Comparison of ENCODE assay signal across 8 cellular contexts in genomic region chr5:161545701-161546462, GRCh38. TPM values are rescaled to one million over a fixed set of nuclear protein-coding genes. Genes with fewer than 3 reads are reported as not detected.
DNase-seq lines count a peak whose midpoint lies in the region; TF ChIP-seq lines count a peak whose summit lies in the region.

No MANE protein-coding gene starts in this region.

- H3K27ac Mint-ChIP-seq in activated naive CD8-positive, alpha-beta T cell treated with anti-CD3 and anti-CD28 coated beads for 36 hours, result no peak overlapping the region
- H3K27ac Mint-ChIP-seq in neural progenitor cell, result no peak overlapping the region

- H3K4me3 Mint-ChIP-seq in activated naive CD8-positive, alpha-beta T cell treated with anti-CD3 and anti-CD28 coated beads for 36 hours, result peak overlapping the region; percentile 50
- peak overlapping the region; percentile 93 for H3K4me3 Mint-ChIP-seq in neural progenitor cell

- H3K9me3 ChIP-seq in GM23248 (ENCODE audit: low read depth), result no peaks in the 10 kb centered on the region
- no peaks in the 10 kb centered on the region for H3K9me3 ChIP-seq in neural progenitor cell (ENCODE audit: low read depth)

- H3K9ac ChIP-seq in GM23248, result no peak overlapping the region
- no peak overlapping the region for H3K9ac ChIP-seq in neural progenitor cell

- peak overlapping the region; percentile 96 for H3K4me3 ChIP-seq in GM08714 (ENCODE audit: low read length)
- H3K4me3 ChIP-seq in GM23248, result no peak overlapping the region
- peak overlapping the region; percentile 79 for H3K4me3 ChIP-seq in neural progenitor cell

- H2AFZ ChIP-seq in GM23248, result no peak overlapping the region
- peak overlapping the region; percentile 54 for H2AFZ ChIP-seq in neural progenitor cell (replicated peaks)

- peaks cover 70% of the 10 kb centered on the region for H3K27me3 Mint-ChIP-seq in activated naive CD8-positive, alpha-beta T cell treated with anti-CD3 and anti-CD28 coated beads for 36 hours
- peaks cover 43% of the 10 kb centered on the region for H3K27me3 Mint-ChIP-seq in neural progenitor cell (ENCODE audit: insufficient read depth, low read depth)

- H3K9me3 Mint-ChIP-seq in activated naive CD8-positive, alpha-beta T cell treated with anti-CD3 and anti-CD28 coated beads for 36 hours, result peaks cover 5% of the 10 kb centered on the region
- H3K9me3 Mint-ChIP-seq in neural progenitor cell, result peaks cover 2% of the 10 kb centered on the region

- no peak for TF ChIP-seq CTCF in neural progenitor cell (IDR thresholded peaks at IDR 0.05)

- H3K4me1 Mint-ChIP-seq in activated naive CD8-positive, alpha-beta T cell treated with anti-CD3 and anti-CD28 coated beads for 36 hours, result peaks cover 9% of the 10 kb centered on the region
- peaks cover 21% of the 10 kb centered on the region for H3K4me1 Mint-ChIP-seq in neural progenitor cell

- H3K9me2 ChIP-seq in GM23248 (ENCODE audit: insufficient read depth), result no peaks in the 10 kb centered on the region

- H3F3A ChIP-seq in GM23248 (ENCODE audit: insufficient read depth), result no peaks in the 10 kb centered on the region
- H3F3A ChIP-seq in neural progenitor cell (ENCODE audit: low read depth), result peaks cover 13% of the 10 kb centered on the region

- H3K27ac ChIP-seq in GM23248 (no peak overlapping the region), neural progenitor cell (no peak overlapping the region)

- no peaks in the 10 kb centered on the region for H3K4me1 ChIP-seq in GM23248 (ENCODE audit: insufficient read depth)
- H3K4me1 ChIP-seq in neural progenitor cell, result peaks cover 7% of the 10 kb centered on the region

- no peak for DNase-seq in GM23248
- DNase-seq in activated naive CD8-positive, alpha-beta T cell treated with anti-CD3 and anti-CD28 coated beads for 36 hours, result no peak
- DNase-seq in neural progenitor cell (ENCODE audit: low spot score), result peak; percentile 25
- no peak for DNase-seq in NCI-H2081 treated with DMSO at 0.1 percent for 48 hours (lab: John Stamatoyannopoulos, UW)
- no peak for DNase-seq in NCI-H2227 (lab: John Stamatoyannopoulos, UW; ENCODE audit: unreplicated experiment)
- no peak for DNase-seq in AG08396 (ENCODE audit: low spot score)
- no peak for DNase-seq in NCI-H1092 (lab: John Stamatoyannopoulos, UW)

- no peaks in the 10 kb centered on the region for H3K79me2 ChIP-seq in GM23248 (ENCODE audit: insufficient read depth)
- no peaks in the 10 kb centered on the region for H3K79me2 ChIP-seq in neural progenitor cell (ENCODE audit: low read depth)

- H3K4me2 ChIP-seq in GM23248 (ENCODE audit: unreplicated experiment), result peak overlapping the region; percentile 69
- peak overlapping the region; percentile 100 for H3K4me2 ChIP-seq in neural progenitor cell

- no peaks in the 10 kb centered on the region for H3K36me3 Mint-ChIP-seq in activated naive CD8-positive, alpha-beta T cell treated with anti-CD3 and anti-CD28 coated beads for 36 hours
- H3K36me3 Mint-ChIP-seq in neural progenitor cell, result no peaks in the 10 kb centered on the region

- no peaks in the 10 kb centered on the region for H3K36me3 ChIP-seq in GM23248 (ENCODE audit: low read depth)
- no peaks in the 10 kb centered on the region for H3K36me3 ChIP-seq in neural progenitor cell

- H4K20me1 ChIP-seq in GM23248 (ENCODE audit: insufficient read depth) (no peaks in the 10 kb centered on the region), neural progenitor cell (ENCODE audit: low read depth) (peaks cover 4% of the 10 kb centered on the region)

- in situ Hi-C loops in GM23248 (cut with MboI), result no loop called here

- H3K27me3 ChIP-seq in GM23248 (replicated peaks; ENCODE audit: insufficient read depth) (peaks cover 20% of the 10 kb centered on the region), neural progenitor cell (peaks cover 89% of the 10 kb centered on the region)

- 47 to 48% methylated on average over 13 of the region's 13 CpGs for WGBS in GM23248 (ENCODE audit: low coverage in 1 of 2, low lambda C conversion rate in 2 of 2, missing lambda C conversion rate in 2 of 2), 2 experiments

RNA-seq across cellular contexts. Expression of gene GABRB2, which starts 0.6 kb away (rescaled TPM):
- not detected in 2 replicates for total RNA-seq in GM23248 (2014; rRNA removed; shearing (Covaris generic))
- polyA plus RNA-seq in GM23248 (2016; fragmentation: Nextera tagmentation; extraction: Ambion mirVana), result not detected in 2 replicates
- not detected for total RNA-seq in activated naive CD8-positive, alpha-beta T cell treated with anti-CD3 and anti-CD28 coated beads for 36 hours
- total RNA-seq in neural progenitor cell (ENCODE audit: low replicate concordance), result 0.53 and 0.58 TPM in 2 replicates
